ENCODE assay signal across 17 cellular contexts in the genomic region with DNA sequence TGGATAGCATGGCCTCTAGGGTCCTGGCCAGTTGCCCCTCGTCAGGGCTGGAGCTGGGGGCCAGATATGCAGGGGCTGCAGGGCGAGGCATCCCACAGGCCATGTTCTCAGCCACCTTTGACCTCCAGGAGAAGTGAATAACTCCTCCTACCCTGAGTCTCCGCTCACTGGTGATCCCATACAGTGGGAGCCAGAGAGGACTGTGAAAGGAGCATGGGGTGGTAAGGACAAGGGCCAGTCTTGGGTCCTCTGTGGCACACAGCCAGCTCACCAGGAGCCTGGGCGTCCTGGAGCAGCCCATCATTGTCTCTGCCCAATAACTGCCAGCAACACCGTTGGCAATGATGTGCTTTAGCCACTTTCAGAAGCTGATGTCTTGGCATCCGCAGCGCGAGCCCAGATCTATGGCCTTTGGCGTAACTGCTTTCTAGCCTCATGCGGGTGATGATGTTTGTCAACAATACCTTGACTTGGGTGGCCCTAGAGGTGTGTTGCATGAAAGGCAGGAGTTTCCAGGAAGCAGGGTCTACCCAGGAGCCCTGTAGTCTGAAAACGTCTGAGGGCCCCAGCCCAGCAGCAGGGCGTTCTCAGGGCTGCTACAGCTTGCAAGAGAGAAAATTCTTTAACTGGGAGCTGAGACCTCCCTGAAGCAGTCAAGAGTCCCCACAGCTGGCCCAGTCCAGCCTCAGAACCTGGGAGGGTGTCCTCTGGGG.
DNase-seq lines count a peak whose midpoint lies in the region; ATAC-seq and TF ChIP-seq lines count a peak whose summit lies in the region.
"Had no signal": no experiment of that assay in that cellular context is flagged by ENCODE, and none has a peak within 500 bp of the region (broad histone marks: within the 10 kb centered on the region; RNA-seq: fewer than 3 reads in every experiment).

No MANE protein-coding gene starts in this region.

- H3K4me3 Mint-ChIP-seq in activated naive CD8-positive, alpha-beta T cell treated with anti-CD3 and anti-CD28 coated beads, Interleukin-2, amount 10 ng/mL, durations not matched to agents 7 days and 5 days: no peak overlapping the region
- no peak overlapping the region for H3K4me3 Mint-ChIP-seq in activated naive CD8-positive, alpha-beta T cell treated with anti-CD3 and anti-CD28 coated beads, Interleukin-2, amount 50 U/mL, for 24 hours
- H3K4me3 Mint-ChIP-seq in activated T-helper 17 cell treated with anti-CD3 and anti-CD28 coated beads, Interleukin-2, amount 50 U/mL, for 72 hours: no peak overlapping the region
- H3K4me3 Mint-ChIP-seq: GM23338 had no signal

- H3K27me3 ChIP-seq in suprapubic skin (no peaks in the 10 kb centered on the region), esophagus muscularis mucosa (peaks cover 0 to 29% (median 0%) of the 10 kb centered on the region in 4 donors)

- H3K27ac ChIP-seq in suprapubic skin: no peak overlapping the region
- no peak overlapping the region for H3K27ac ChIP-seq in esophagus muscularis mucosa (replicated peaks in 1 of 4)
- H3K27ac ChIP-seq: A549 had no signal

- TF ChIP-seq CTCF in suprapubic skin (IDR thresholded peaks at IDR 0.05): no peak
- TF ChIP-seq CTCF in esophagus muscularis mucosa (IDR thresholded peaks at IDR 0.05): no peak

- TF ChIP-seq EP300 in suprapubic skin (IDR thresholded peaks at IDR 0.05) (no peak), esophagus muscularis mucosa (IDR thresholded peaks at IDR 0.05) (no peak)

- H3K9me3 ChIP-seq in suprapubic skin: no peaks in the 10 kb centered on the region
- no peaks in the 10 kb centered on the region for H3K9me3 ChIP-seq in esophagus muscularis mucosa
- H3K9me3 ChIP-seq: A549 had no signal

- H3K9me3 Mint-ChIP-seq in activated naive CD8-positive, alpha-beta T cell treated with anti-CD3 and anti-CD28 coated beads, Interleukin-2, amount 10 ng/mL, durations not matched to agents 7 days and 5 days: no peaks in the 10 kb centered on the region
- no peaks in the 10 kb centered on the region for H3K9me3 Mint-ChIP-seq in activated naive CD8-positive, alpha-beta T cell treated with anti-CD3 and anti-CD28 coated beads, Interleukin-2, amount 50 U/mL, for 24 hours
- no peaks in the 10 kb centered on the region for H3K9me3 Mint-ChIP-seq in activated T-helper 17 cell treated with anti-CD3 and anti-CD28 coated beads, Interleukin-2, amount 50 U/mL, for 72 hours
- H3K9me3 Mint-ChIP-seq: GM23338 had no signal

- peak; percentile 7 for DNase-seq in activated naive CD8-positive, alpha-beta T cell treated with anti-CD3 and anti-CD28 coated beads, Interleukin-2, amount 10 ng/mL, durations not matched to agents 7 days and 5 days
- no peak for DNase-seq in activated naive CD8-positive, alpha-beta T cell treated with anti-CD3 and anti-CD28 coated beads, Interleukin-2, amount 50 U/mL, for 24 hours
- DNase-seq in mesenteric fat pad (ENCODE audit: low spot score): peak; percentile 71
- DNase-seq in suprapubic skin (ENCODE audit: low spot score in 2 of 2): peak; percentile 21 to 56
- no peak for DNase-seq in NAMALWA (ENCODE audit: low spot score)
- DNase-seq in esophagus muscularis mucosa (ENCODE audit: extremely low spot score): no peak
- DNase-seq: C1 segment of cervical spinal cord, DMS 273 treated with DMSO at 0.1 percent for 48 hours, MV-4-11, NCI-H1417 treated with DMSO at 0.1 percent for 48 hours, NCI-H1930, NCI-H2171 had no signal

- H3K27ac Mint-ChIP-seq in activated naive CD8-positive, alpha-beta T cell treated with anti-CD3 and anti-CD28 coated beads, Interleukin-2, amount 10 ng/mL, durations not matched to agents 7 days and 5 days: no peak overlapping the region
- no peak overlapping the region for H3K27ac Mint-ChIP-seq in activated naive CD8-positive, alpha-beta T cell treated with anti-CD3 and anti-CD28 coated beads, Interleukin-2, amount 50 U/mL, for 24 hours
- peak overlapping the region; percentile 65 for H3K27ac Mint-ChIP-seq in activated T-helper 17 cell treated with anti-CD3 and anti-CD28 coated beads, Interleukin-2, amount 50 U/mL, for 72 hours
- H3K27ac Mint-ChIP-seq: GM23338 had no signal

- H3K4me1 ChIP-seq in suprapubic skin (no peaks in the 10 kb centered on the region), esophagus muscularis mucosa (no peaks in the 10 kb centered on the region)
- H3K4me1 ChIP-seq: A549 had no signal

- no peak for ATAC-seq in activated naive CD8-positive, alpha-beta T cell treated with anti-CD3 and anti-CD28 coated beads, Interleukin-2, amount 10 ng/mL, durations not matched to agents 7 days and 5 days (ENCODE audit: low read depth)
- no peak for ATAC-seq in activated naive CD8-positive, alpha-beta T cell treated with anti-CD3 and anti-CD28 coated beads, Interleukin-2, amount 50 U/mL, for 24 hours
- no peak for ATAC-seq in activated T-helper 17 cell treated with anti-CD3 and anti-CD28 coated beads, Interleukin-2, amount 50 U/mL, for 72 hours (replicated peaks)
- ATAC-seq in HG02798 (IDR thresholded peaks at IDR 0.05; ENCODE audit: poor library complexity, unreplicated experiment): no peak

- H3K36me3 Mint-ChIP-seq in activated naive CD8-positive, alpha-beta T cell treated with anti-CD3 and anti-CD28 coated beads, Interleukin-2, amount 10 ng/mL, durations not matched to agents 7 days and 5 days: no peaks in the 10 kb centered on the region
- no peaks in the 10 kb centered on the region for H3K36me3 Mint-ChIP-seq in activated naive CD8-positive, alpha-beta T cell treated with anti-CD3 and anti-CD28 coated beads, Interleukin-2, amount 50 U/mL, for 24 hours (ENCODE audit: low read depth)
- H3K36me3 Mint-ChIP-seq in activated T-helper 17 cell treated with anti-CD3 and anti-CD28 coated beads, Interleukin-2, amount 50 U/mL, for 72 hours (ENCODE audit: low read depth): no peaks in the 10 kb centered on the region

- POLR2A ChIA-PET in activated naive CD8-positive, alpha-beta T cell treated with anti-CD3 and anti-CD28 coated beads, Interleukin-2, amount 10 ng/mL, durations not matched to agents 7 days and 5 days (lab: Charles Lee): no interaction called here

- H3K4me3 ChIP-seq in suprapubic skin: no peak overlapping the region
- H3K4me3 ChIP-seq in esophagus muscularis mucosa: no peak overlapping the region
- H3K4me3 ChIP-seq: A549, GM23338, K562 had no signal

- TF ChIP-seq POLR2A in suprapubic skin (IDR thresholded peaks at IDR 0.05) (no peak), esophagus muscularis mucosa (IDR thresholded peaks at IDR 0.05; ENCODE audit: low read depth) (no peak)

- H3K27me3 Mint-ChIP-seq in activated naive CD8-positive, alpha-beta T cell treated with anti-CD3 and anti-CD28 coated beads, Interleukin-2, amount 10 ng/mL, durations not matched to agents 7 days and 5 days: peaks cover 18% of the 10 kb centered on the region
- H3K27me3 Mint-ChIP-seq in activated naive CD8-positive, alpha-beta T cell treated with anti-CD3 and anti-CD28 coated beads, Interleukin-2, amount 50 U/mL, for 24 hours: peaks cover 6% of the 10 kb centered on the region
- H3K27me3 Mint-ChIP-seq in activated T-helper 17 cell treated with anti-CD3 and anti-CD28 coated beads, Interleukin-2, amount 50 U/mL, for 72 hours: peaks cover 4% of the 10 kb centered on the region

- H3K4me1 Mint-ChIP-seq in activated naive CD8-positive, alpha-beta T cell treated with anti-CD3 and anti-CD28 coated beads, Interleukin-2, amount 10 ng/mL, durations not matched to agents 7 days and 5 days: peaks cover 5% of the 10 kb centered on the region
- peaks cover 3% of the 10 kb centered on the region for H3K4me1 Mint-ChIP-seq in activated naive CD8-positive, alpha-beta T cell treated with anti-CD3 and anti-CD28 coated beads, Interleukin-2, amount 50 U/mL, for 24 hours
- H3K4me1 Mint-ChIP-seq in activated T-helper 17 cell treated with anti-CD3 and anti-CD28 coated beads, Interleukin-2, amount 50 U/mL, for 72 hours: no peaks in the 10 kb centered on the region

- intact Hi-C loops in esophagus muscularis mucosa (cut with DNase I): no loop called here

- H3K36me3 ChIP-seq in suprapubic skin: no peaks in the 10 kb centered on the region
- no peaks in the 10 kb centered on the region for H3K36me3 ChIP-seq in esophagus muscularis mucosa

- WGBS in suprapubic skin: 95% methylated on average over 10 of the region's 12 CpGs
- WGBS in esophagus muscularis mucosa: 91% methylated on average over 12 of the region's 12 CpGs

Comparison
In these comparisons a context has a peak if more than half of its experiments do, and no peak if none do; other contexts are left out.
1. DNase-seq: peak in activated naive CD8-positive, alpha-beta T cell treated with anti-CD3 and anti-CD28 coated beads, Interleukin-2, amount 10 ng/mL, durations not matched to agents 7 days and 5 days (single experiment), mesenteric fat pad (single experiment) and suprapubic skin (2 of 2); none in activated naive CD8-positive, alpha-beta T cell treated with anti-CD3 and anti-CD28 coated beads, Interleukin-2, amount 50 U/mL, for 24 hours (single experiment), NAMALWA (single experiment) and esophagus muscularis mucosa (single experiment).